Comparison of ENCODE assay signal across 8 cellular contexts in genomic region chr5:133052317-133053175, GRCh38. TPM values are rescaled to one million over a fixed set of nuclear protein-coding genes. Genes with fewer than 3 reads are reported as not detected.
A peak's percentile ranks its signal among the peaks of the same experiment; 100 is the strongest.
DNase-seq lines count a peak whose midpoint lies in the region; ATAC-seq lines count a peak whose summit lies in the region.

No MANE protein-coding gene starts in this region.

- H4K91ac ChIP-seq in mesenchymal stem cell (ENCODE audit: low read length): peak overlapping the region; percentile 90

- H2AK5ac ChIP-seq in mesenchymal stem cell (ENCODE audit: low read length, severe bottlenecking): peak overlapping the region; percentile 31

- no peaks in the 10 kb centered on the region for H3K27me3 Mint-ChIP-seq in activated CD4-positive, alpha-beta memory T cell treated with anti-CD3 and anti-CD28 coated beads, Interleukin-2, amount 10 ng/mL, durations not matched to agents 7 days and 5 days

- H3K27ac Mint-ChIP-seq in activated CD4-positive, alpha-beta memory T cell treated with anti-CD3 and anti-CD28 coated beads, Interleukin-2, amount 10 ng/mL, durations not matched to agents 7 days and 5 days: peak overlapping the region; percentile 100

- peak; percentile 28 for ATAC-seq in HG02623 (IDR thresholded peaks at IDR 0.05; ENCODE audit: unreplicated experiment)

- no peaks in the 10 kb centered on the region for H3K9me3 Mint-ChIP-seq in activated CD4-positive, alpha-beta memory T cell treated with anti-CD3 and anti-CD28 coated beads, Interleukin-2, amount 10 ng/mL, durations not matched to agents 7 days and 5 days

- peak overlapping the region; percentile 60 for H2BK5ac ChIP-seq in mesenchymal stem cell (ENCODE audit: low read depth, low read length, poor library complexity, severe bottlenecking)

- H3K36me3 Mint-ChIP-seq in activated CD4-positive, alpha-beta memory T cell treated with anti-CD3 and anti-CD28 coated beads, Interleukin-2, amount 10 ng/mL, durations not matched to agents 7 days and 5 days (ENCODE audit: low read depth): peaks cover 23% of the 10 kb centered on the region

- peak overlapping the region; percentile 16 to 88 for H3K14ac ChIP-seq in mesenchymal stem cell (ENCODE audit: low read length in 2 of 2)

- H3K27ac ChIP-seq in effector memory CD4-positive, alpha-beta T cell (ENCODE audit: insufficient read depth, low read length, poor library complexity, severe bottlenecking): peak overlapping the region; percentile 96
- peak overlapping the region; percentile 93 for H3K27ac ChIP-seq in mesenchymal stem cell (ENCODE audit: low read length, poor library complexity, severe bottlenecking)

- H2AFZ ChIP-seq in mesenchymal stem cell (ENCODE audit: low read depth, low read length): peak overlapping the region; percentile 66

- CTCF ChIA-PET in activated CD4-positive, alpha-beta memory T cell treated with anti-CD3 and anti-CD28 coated beads, Interleukin-2, amount 10 ng/mL, durations not matched to agents 7 days and 5 days (lab: Charles Lee): interaction anchor here (1.9 to 2.3 kb wide), 2 partner anchors 25 to 90 kb away, joined by 7 to 9 read pairs; partner anchors contain the start of gene AFF4

- H3K4me2 ChIP-seq in mesenchymal stem cell (ENCODE audit: low read length, poor library complexity, severe bottlenecking): peak overlapping the region; percentile 66

- no peak overlapping the region for H2BK15ac ChIP-seq in mesenchymal stem cell (ENCODE audit: low read depth, poor library complexity, severe bottlenecking)

- POLR2A ChIA-PET in activated CD4-positive, alpha-beta memory T cell treated with anti-CD3 and anti-CD28 coated beads, Interleukin-2, amount 10 ng/mL, durations not matched to agents 7 days and 5 days (lab: Charles Lee): interaction anchor here (0.9 to 4.0 kb wide), 25 partner anchors 9 to 1173 kb away, joined by 3 to 47 read pairs (median 4); partner anchors contain the start of genes AFF4, GDF9, KIF3A and PPP2CA

- peak overlapping the region in 1 of 2 experiments; percentile 10 for H2BK12ac ChIP-seq in mesenchymal stem cell (ENCODE audit: low read length in 2 of 2)

- H3K4me1 Mint-ChIP-seq in activated CD4-positive, alpha-beta memory T cell treated with anti-CD3 and anti-CD28 coated beads, Interleukin-2, amount 10 ng/mL, durations not matched to agents 7 days and 5 days: peaks cover 55% of the 10 kb centered on the region

- peak overlapping the region; percentile 8 to 75 for H3K23ac ChIP-seq in mesenchymal stem cell (ENCODE audit: low read length in 2 of 2)

- H3K4me3 ChIP-seq in effector memory CD4-positive, alpha-beta T cell (ENCODE audit: insufficient read depth, low read depth, low read length, poor library complexity, severe bottlenecking): peak overlapping the region; percentile 98
- peak overlapping the region; percentile 91 to 92 for H3K4me3 ChIP-seq in mesenchymal stem cell (ENCODE audit: insufficient read depth in 1 of 2, low read depth in 1 of 2, low read length in 2 of 2)

- no peaks in the 10 kb centered on the region for H3K9me3 ChIP-seq in effector memory CD4-positive, alpha-beta T cell (ENCODE audit: control insufficient read depth, low read length)
- H3K9me3 ChIP-seq in mesenchymal stem cell (ENCODE audit: control insufficient read depth, low read length): no peaks in the 10 kb centered on the region

- H3K9ac ChIP-seq in mesenchymal stem cell (ENCODE audit: low read length): peak overlapping the region; percentile 98

- peak overlapping the region; percentile 97 for H3K4me3 Mint-ChIP-seq in activated CD4-positive, alpha-beta memory T cell treated with anti-CD3 and anti-CD28 coated beads, Interleukin-2, amount 10 ng/mL, durations not matched to agents 7 days and 5 days

- no peaks in the 10 kb centered on the region for H3K36me3 ChIP-seq in effector memory CD4-positive, alpha-beta T cell (ENCODE audit: control insufficient read depth, insufficient read depth, low read length)
- peaks cover 0 to 8% of the 10 kb centered on the region in 2 experiments for H3K36me3 ChIP-seq in mesenchymal stem cell (ENCODE audit: control insufficient read depth in 1 of 2, insufficient read depth in 2 of 2, low read depth in 1 of 2, low read length in 2 of 2)

- peak; percentile 15 for DNase-seq in NCI-H510A treated with DMSO at 0.1 percent for 48 hours (lab: John Stamatoyannopoulos, UW)
- no peak for DNase-seq in NCI-H510A (lab: John Stamatoyannopoulos, UW)
- DNase-seq in NCI-H2029 treated with DMSO at 0.1 percent for 48 hours (lab: John Stamatoyannopoulos, UW): peak; percentile 16
- peak; percentile 74 for DNase-seq in activated CD4-positive, alpha-beta memory T cell treated with anti-CD3 and anti-CD28 coated beads, Interleukin-2, amount 10 ng/mL, durations not matched to agents 7 days and 5 days
- peak in 2 of 3 donors; percentile 29 to 42 for DNase-seq in effector memory CD4-positive, alpha-beta T cell
- DNase-seq in mesenchymal stem cell: peak; percentile 76
- DNase-seq in stimulated activated CD8-positive, alpha-beta memory T cell treated with anti-CD3 and anti-CD28 coated beads, Interleukin-15, amount 100 ng/mL, for 4 hours (ENCODE audit: low read depth in 2 of 2): peak; percentile 11 to 26

- peaks cover 14% of the 10 kb centered on the region for H3K4me1 ChIP-seq in effector memory CD4-positive, alpha-beta T cell (ENCODE audit: control insufficient read depth, insufficient read depth, low read length, poor library complexity, severe bottlenecking)
- H3K4me1 ChIP-seq in mesenchymal stem cell (ENCODE audit: control insufficient read depth, insufficient read depth, low read depth, low read length): peaks cover 8% of the 10 kb centered on the region

- peaks cover 6% of the 10 kb centered on the region for H3K79me1 ChIP-seq in mesenchymal stem cell (replicated peaks; ENCODE audit: low read length, poor library complexity, severe bottlenecking)

- no peaks in the 10 kb centered on the region for H3K27me3 ChIP-seq in effector memory CD4-positive, alpha-beta T cell (replicated peaks; ENCODE audit: control insufficient read depth, insufficient read depth, low read length, poor library complexity, severe bottlenecking)
- no peaks in the 10 kb centered on the region for H3K27me3 ChIP-seq in mesenchymal stem cell (ENCODE audit: control insufficient read depth in 1 of 2, insufficient read depth in 1 of 2, low read length in 2 of 2)

- under 1% methylated on average over 59 of the region's 59 CpGs for WGBS in mesenchymal stem cell

- H2BK120ac ChIP-seq in mesenchymal stem cell (ENCODE audit: low read depth, low read length): peak overlapping the region; percentile 88

- peak overlapping the region; percentile 74 to 98 for H3K18ac ChIP-seq in mesenchymal stem cell (ENCODE audit: low read depth in 1 of 2, low read length in 2 of 2)

- peak overlapping the region; percentile 88 to 95 for H3K4ac ChIP-seq in mesenchymal stem cell (ENCODE audit: low read depth in 1 of 2, low read length in 2 of 2)

- peak overlapping the region; percentile 72 for H4K8ac ChIP-seq in mesenchymal stem cell (ENCODE audit: low read length)

RNA-seq across cellular contexts. Expression of gene HSPA4, which starts 0.7 kb away (rescaled TPM):
- total RNA-seq in activated CD4-positive, alpha-beta memory T cell treated with anti-CD3 and anti-CD28 coated beads, Interleukin-2, amount 10 ng/mL, durations not matched to agents 7 days and 5 days: 10 to 100 TPM; 88.2 to 94.6 TPM
- polyA plus RNA-seq in mesenchymal stem cell (2013, experiment 1 of 2): 154 TPM
- 164 TPM for polyA plus RNA-seq in mesenchymal stem cell (2013, experiment 2 of 2)

RNA-seq across cellular contexts. Expression of gene ZCCHC10, which starts 26.2 kb away (rescaled TPM):
- total RNA-seq in activated CD4-positive, alpha-beta memory T cell treated with anti-CD3 and anti-CD28 coated beads, Interleukin-2, amount 10 ng/mL, durations not matched to agents 7 days and 5 days: 10 to 100 TPM; 27.9 to 28.0 TPM
- polyA plus RNA-seq in mesenchymal stem cell (2013, experiment 1 of 2): 37.4 TPM
- polyA plus RNA-seq in mesenchymal stem cell (2013, experiment 2 of 2): 36.9 TPM
